21 cellular contexts compared by ENCODE assay signal in genomic region chr2:36515538-36515937, GRCh38.
DNase-seq lines count a peak whose midpoint lies in the region; ATAC-seq, FAIRE-seq and TF ChIP-seq lines count a peak whose summit lies in the region.
"Had no signal": no experiment of that assay in that cellular context is flagged by ENCODE, and none has a peak within 500 bp of the region (broad histone marks: within the 10 kb centered on the region; RNA-seq: fewer than 3 reads in every experiment).

No MANE protein-coding gene starts in this region.

- CTCF ChIA-PET in CD8-positive, alpha-beta memory T cell (lab: Charles Lee) = interaction anchor here (0.9 kb wide), 1 partner anchor 12 kb away, joined by 3 read pairs; no protein-coding TSS in a partner anchor

- WGBS in mesenchymal stem cell = 93% methylated on average over 6 of the region's 7 CpGs

- H3K27ac Mint-ChIP-seq in GM23338 (no peak overlapping the region), astrocyte (ENCODE audit: unreplicated experiment) (no peak overlapping the region)
- peak overlapping the region in 1 of 8 donors; percentile 26 for H3K27ac Mint-ChIP-seq in CD8-positive, alpha-beta memory T cell

- no peak overlapping the region for H2BK15ac ChIP-seq in mesenchymal stem cell (ENCODE audit: low read depth, poor library complexity, severe bottlenecking)

- no peak overlapping the region for H4K91ac ChIP-seq in mesenchymal stem cell (ENCODE audit: low read length)

- no peak overlapping the region for H3K4ac ChIP-seq in mesenchymal stem cell (ENCODE audit: low read depth in 1 of 2, low read length in 2 of 2)

- H3K27ac ChIP-seq in GM23338 (ENCODE audit: low read depth) (0 out of 2 replicates have a peak overlapping the region, but pooled peaks have one; percentile 66), astrocyte (ENCODE audit: low read depth, low read length) (peak overlapping the region; percentile 54), mesenchymal stem cell (ENCODE audit: low read length, poor library complexity, severe bottlenecking) (peak overlapping the region; percentile 84)
- H3K27ac ChIP-seq in CD8-positive, alpha-beta memory T cell (ENCODE audit: low read depth, low read length) = no peak overlapping the region
- H3K27ac ChIP-seq: HL-60 had no signal

- no peak overlapping the region for H3K23ac ChIP-seq in mesenchymal stem cell (ENCODE audit: low read length in 2 of 2)

- FAIRE-seq in astrocyte (lab: Jason Lieb, UNC) = no peak

- no peak overlapping the region for H2AK5ac ChIP-seq in mesenchymal stem cell (ENCODE audit: low read length, severe bottlenecking)

- H3K27me3 Mint-ChIP-seq in GM23338 (ENCODE audit: insufficient read depth, low read depth, poor library complexity) (peaks cover 4% of the 10 kb centered on the region), astrocyte (ENCODE audit: low read depth, unreplicated experiment) (no peaks in the 10 kb centered on the region)
- H3K27me3 Mint-ChIP-seq in CD8-positive, alpha-beta memory T cell = no peaks in the 10 kb centered on the region
- H3K27me3 Mint-ChIP-seq: CD4-positive, CD25-positive, alpha-beta regulatory T cell had no signal

- no peak overlapping the region for H3K14ac ChIP-seq in mesenchymal stem cell (ENCODE audit: low read length in 2 of 2)

- H3K9me2 ChIP-seq in GM23338 (ENCODE audit: insufficient read depth) = no peaks in the 10 kb centered on the region

- H2BK12ac ChIP-seq in mesenchymal stem cell (ENCODE audit: low read length in 2 of 2) = no peak overlapping the region

- H4K20me1 ChIP-seq in GM23338 (replicated peaks; ENCODE audit: insufficient read depth) = no peaks in the 10 kb centered on the region
- peaks cover under 1% of the 10 kb centered on the region for H4K20me1 ChIP-seq in astrocyte (ENCODE audit: insufficient read depth, low read length)

- H3K79me1 ChIP-seq in mesenchymal stem cell (replicated peaks; ENCODE audit: low read length, poor library complexity, severe bottlenecking) = peaks cover 26% of the 10 kb centered on the region

- DNase-seq in GM23338 (ENCODE audit: low spot score) (no peak), astrocyte (ENCODE audit: low read depth) (no peak), mesenchymal stem cell (no peak), foreskin fibroblast (no peak), cerebellar cortex (ENCODE audit: low spot score) (no peak)
- DNase-seq in CD8-positive, alpha-beta memory T cell = no peak
- DNase-seq: CD4-positive, CD25-positive, alpha-beta regulatory T cell; COR-L47; DMS 273 treated with DMSO at 0.1 percent for 48 hours; DMS79 treated with DMSO at 0.1 percent for 48 hours; KG1; MV-4-11; NCI-H1105 treated with DMSO at 0.1 percent for 48 hours; NCI-H1694; NCI-H2081; NCI-H2171 treated with DMSO at 0.1 percent for 48 hours; NCI-H526; OCI-M1; Right ventricle myocardium superior had no signal

- no peak for ATAC-seq in GM23338

- no peak overlapping the region for H2BK120ac ChIP-seq in mesenchymal stem cell (ENCODE audit: low read depth, low read length)

- H3K4me3 ChIP-seq in GM23338 = no peak overlapping the region
- no peak overlapping the region for H3K4me3 ChIP-seq in astrocyte (ENCODE audit: insufficient read depth, low read depth, low read length)
- no peak overlapping the region for H3K4me3 ChIP-seq in mesenchymal stem cell (ENCODE audit: insufficient read depth in 1 of 2, low read depth in 1 of 2, low read length in 2 of 2)
- no peak overlapping the region for H3K4me3 ChIP-seq in skeletal muscle satellite cell (ENCODE audit: low read length)
- no peak overlapping the region for H3K4me3 ChIP-seq in foreskin fibroblast (ENCODE audit: low read depth in 1 of 2, low read length in 2 of 2)
- no peak overlapping the region for H3K4me3 ChIP-seq in CD8-positive, alpha-beta memory T cell (ENCODE audit: low read length)

- no peaks in the 10 kb centered on the region for H3K27me3 ChIP-seq in GM23338 (ENCODE audit: insufficient read depth)
- H3K27me3 ChIP-seq in astrocyte (ENCODE audit: insufficient read depth, low read length) = no peaks in the 10 kb centered on the region
- H3K27me3 ChIP-seq in mesenchymal stem cell (ENCODE audit: control insufficient read depth in 1 of 2, insufficient read depth in 1 of 2, low read length in 2 of 2) = no peaks in the 10 kb centered on the region
- no peaks in the 10 kb centered on the region for H3K27me3 ChIP-seq in skeletal muscle satellite cell (ENCODE audit: control insufficient read depth, insufficient read depth, low read length)
- H3K27me3 ChIP-seq in CD8-positive, alpha-beta memory T cell (ENCODE audit: insufficient read depth, low read length, poor library complexity, severe bottlenecking) = no peaks in the 10 kb centered on the region

- H3F3A ChIP-seq in GM23338 (replicated peaks; ENCODE audit: low read depth) = no peaks in the 10 kb centered on the region

- H3K18ac ChIP-seq in mesenchymal stem cell (ENCODE audit: low read depth in 1 of 2, low read length in 2 of 2) = no peak overlapping the region

- POLR2A ChIA-PET in CD8-positive, alpha-beta memory T cell (lab: Charles Lee) = no interaction called here

- TF ChIP-seq CTCF in GM23338 (conservative IDR thresholded peaks at IDR 0.05; ENCODE audit: low read depth in 2 of 2) = no peak
- no peak for TF ChIP-seq CTCF in astrocyte (IDR thresholded peaks at IDR 0.05; ENCODE audit: insufficient read depth, low read depth, low read length)
- TF ChIP-seq CTCF in foreskin fibroblast (IDR thresholded peaks at IDR 0.05; ENCODE audit: low read depth, low read length) = no peak

- H2AFZ ChIP-seq in GM23338 (no peak overlapping the region), astrocyte (ENCODE audit: low read depth, low read length) (no peak overlapping the region), mesenchymal stem cell (ENCODE audit: low read depth, low read length) (no peak overlapping the region)

- H3K4me1 Mint-ChIP-seq in GM23338 (no peaks in the 10 kb centered on the region), astrocyte (ENCODE audit: low read depth, unreplicated experiment) (peaks cover 12% of the 10 kb centered on the region)
- H3K4me1 Mint-ChIP-seq in CD8-positive, alpha-beta memory T cell = no peaks in the 10 kb centered on the region
- H3K4me1 Mint-ChIP-seq: CD4-positive, CD25-positive, alpha-beta regulatory T cell had no signal

- H3K9me3 ChIP-seq in astrocyte (ENCODE audit: insufficient read depth, low read depth, low read length) (no peaks in the 10 kb centered on the region), mesenchymal stem cell (ENCODE audit: control insufficient read depth, low read length) (no peaks in the 10 kb centered on the region), skeletal muscle satellite cell (replicated peaks; ENCODE audit: low read length) (no peaks in the 10 kb centered on the region)
- no peaks in the 10 kb centered on the region for H3K9me3 ChIP-seq in CD8-positive, alpha-beta memory T cell (ENCODE audit: low read length)

- H3K9me3 Mint-ChIP-seq in GM23338 (no peaks in the 10 kb centered on the region), astrocyte (ENCODE audit: unreplicated experiment) (no peaks in the 10 kb centered on the region)
- no peaks in the 10 kb centered on the region for H3K9me3 Mint-ChIP-seq in CD8-positive, alpha-beta memory T cell
- H3K9me3 Mint-ChIP-seq: CD4-positive, CD25-positive, alpha-beta regulatory T cell had no signal

- H3K79me2 ChIP-seq in GM23338 (replicated peaks; ENCODE audit: insufficient read depth) (no peaks in the 10 kb centered on the region), astrocyte (ENCODE audit: insufficient read depth, low read length) (peaks cover 2% of the 10 kb centered on the region)

- H3K4me2 ChIP-seq in GM23338 (no peak overlapping the region), astrocyte (ENCODE audit: low read length) (no peak overlapping the region), mesenchymal stem cell (ENCODE audit: low read length, poor library complexity, severe bottlenecking) (no peak overlapping the region), skeletal muscle satellite cell (ENCODE audit: low read length) (no peak overlapping the region)

- H3K9ac ChIP-seq in astrocyte (ENCODE audit: low read length) (peak overlapping the region; percentile 19), mesenchymal stem cell (ENCODE audit: low read length) (no peak overlapping the region), skeletal muscle satellite cell (ENCODE audit: low read depth, low read length) (peak overlapping the region; percentile 55)

- no peak overlapping the region for H3K4me3 Mint-ChIP-seq in GM23338
- H3K4me3 Mint-ChIP-seq in astrocyte (ENCODE audit: unreplicated experiment) = no peak overlapping the region
- H3K4me3 Mint-ChIP-seq in CD8-positive, alpha-beta memory T cell = no peak overlapping the region
- H3K4me3 Mint-ChIP-seq: CD4-positive, CD25-positive, alpha-beta regulatory T cell had no signal

- H3K4me1 ChIP-seq in GM23338 (ENCODE audit: insufficient read depth) = no peaks in the 10 kb centered on the region
- no peaks in the 10 kb centered on the region for H3K4me1 ChIP-seq in astrocyte (ENCODE audit: insufficient read depth, low read length)
- H3K4me1 ChIP-seq in mesenchymal stem cell (ENCODE audit: control insufficient read depth, insufficient read depth, low read depth, low read length) = peaks cover 5% of the 10 kb centered on the region
- H3K4me1 ChIP-seq in skeletal muscle satellite cell (ENCODE audit: control insufficient read depth, insufficient read depth, low read length) = peaks cover 3% of the 10 kb centered on the region
- no peaks in the 10 kb centered on the region for H3K4me1 ChIP-seq in CD8-positive, alpha-beta memory T cell (ENCODE audit: insufficient read depth, low read length)

- H2BK5ac ChIP-seq in mesenchymal stem cell (ENCODE audit: low read depth, low read length, poor library complexity, severe bottlenecking) = no peak overlapping the region

- no peak overlapping the region for H4K8ac ChIP-seq in mesenchymal stem cell (ENCODE audit: low read length)

- H3K36me3 Mint-ChIP-seq in GM23338 (ENCODE audit: low read depth) = peaks cover 64% of the 10 kb centered on the region
- peaks cover 29% of the 10 kb centered on the region for H3K36me3 Mint-ChIP-seq in astrocyte (ENCODE audit: low read depth, unreplicated experiment)
- peaks cover 12 to 64% (median 22%) of the 10 kb centered on the region in 3 donors for H3K36me3 Mint-ChIP-seq in CD8-positive, alpha-beta memory T cell
- H3K36me3 Mint-ChIP-seq: CD4-positive, CD25-positive, alpha-beta regulatory T cell had no signal

- H3K36me3 ChIP-seq in GM23338 (ENCODE audit: insufficient read depth) (peaks cover 18% of the 10 kb centered on the region), astrocyte (ENCODE audit: insufficient read depth, low read length) (peaks cover 88% of the 10 kb centered on the region), mesenchymal stem cell (ENCODE audit: control insufficient read depth in 1 of 2, insufficient read depth in 2 of 2, low read depth in 1 of 2, low read length in 2 of 2) (peaks cover 36 to 89% of the 10 kb centered on the region in 2 experiments), skeletal muscle satellite cell (ENCODE audit: insufficient read depth, low read length) (peaks cover 93% of the 10 kb centered on the region)
- no peaks in the 10 kb centered on the region for H3K36me3 ChIP-seq in CD8-positive, alpha-beta memory T cell (ENCODE audit: insufficient read depth, low read length)

TF ChIP-seq in GM23338, 12 proteins besides CTCF, POLR2A, EP300 and RAD21:
- no peak for TF ChIP-seq ZNF114 (CRISPR knock-in tag; IDR thresholded peaks at IDR 0.05)
- TF ChIP-seq POLR2AphosphoS5 (IDR thresholded peaks at IDR 0.05; ENCODE audit: low read depth) = no peak
- no peak for TF ChIP-seq JUNB (IDR thresholded peaks at IDR 0.05; ENCODE audit: unreplicated experiment)
- TF ChIP-seq STAT1 (IDR thresholded peaks at IDR 0.05; ENCODE audit: unreplicated experiment) = no peak
